In the genomic region with DNA sequence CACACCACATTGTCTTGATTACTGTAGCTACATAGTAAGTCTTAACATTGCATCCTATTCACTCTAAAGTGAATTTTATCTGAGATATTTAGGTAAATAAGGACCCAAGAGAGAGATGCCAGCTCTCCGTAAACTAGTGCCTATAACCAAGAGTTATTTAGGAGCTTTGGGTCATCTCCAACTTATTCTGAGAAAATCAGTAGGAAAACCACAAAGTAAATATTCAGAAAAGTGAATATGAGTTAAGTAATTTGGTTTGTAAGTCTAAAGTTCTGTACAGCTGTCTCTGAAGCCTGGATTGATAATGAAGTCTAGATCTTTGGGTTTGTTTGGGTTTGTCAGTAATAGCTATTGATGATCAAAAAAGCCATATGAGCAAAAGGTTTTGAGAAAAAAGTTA, we compare ENCODE assay signal across 1 cellular context.
TF ChIP-seq lines count a peak whose summit lies in the region.

No MANE protein-coding gene starts in this region.

TF ChIP-seq in HEK293, 187 proteins besides CTCF, POLR2A, EP300 and RAD21:
- TF ChIP-seq, protein P1, sequence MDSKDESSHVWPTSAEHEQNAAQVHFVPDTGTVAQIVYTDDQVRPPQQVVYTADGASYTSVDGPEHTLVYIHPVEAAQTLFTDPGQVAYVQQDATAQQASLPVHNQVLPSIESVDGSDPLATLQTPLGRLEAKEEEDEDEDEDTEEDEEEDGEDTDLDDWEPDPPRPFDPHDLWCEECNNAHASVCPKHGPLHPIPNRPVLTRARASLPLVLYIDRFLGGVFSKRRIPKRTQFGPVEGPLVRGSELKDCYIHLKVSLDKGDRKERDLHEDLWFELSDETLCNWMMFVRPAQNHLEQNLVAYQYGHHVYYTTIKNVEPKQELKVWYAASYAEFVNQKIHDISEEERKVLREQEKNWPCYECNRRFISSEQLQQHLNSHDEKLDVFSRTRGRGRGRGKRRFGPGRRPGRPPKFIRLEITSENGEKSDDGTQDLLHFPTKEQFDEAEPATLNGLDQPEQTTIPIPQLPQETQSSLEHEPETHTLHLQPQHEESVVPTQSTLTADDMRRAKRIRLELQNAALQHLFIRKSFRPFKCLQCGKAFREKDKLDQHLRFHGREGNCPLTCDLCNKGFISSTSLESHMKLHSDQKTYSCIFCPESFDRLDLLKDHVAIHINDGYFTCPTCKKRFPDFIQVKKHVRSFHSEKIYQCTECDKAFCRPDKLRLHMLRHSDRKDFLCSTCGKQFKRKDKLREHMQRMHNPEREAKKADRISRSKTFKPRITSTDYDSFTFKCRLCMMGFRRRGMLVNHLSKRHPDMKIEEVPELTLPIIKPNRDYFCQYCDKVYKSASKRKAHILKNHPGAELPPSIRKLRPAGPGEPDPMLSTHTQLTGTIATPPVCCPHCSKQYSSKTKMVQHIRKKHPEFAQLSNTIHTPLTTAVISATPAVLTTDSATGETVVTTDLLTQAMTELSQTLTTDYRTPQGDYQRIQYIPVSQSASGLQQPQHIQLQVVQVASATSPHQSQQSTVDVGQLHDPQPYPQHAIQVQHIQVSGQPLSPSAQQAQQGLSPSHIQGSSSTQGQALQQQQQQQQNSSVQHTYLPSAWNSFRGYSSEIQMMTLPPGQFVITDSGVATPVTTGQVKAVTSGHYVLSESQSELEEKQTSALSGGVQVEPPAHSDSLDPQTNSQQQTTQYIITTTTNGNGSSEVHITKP (tag by site-specific recombination; IDR thresholded peaks at IDR 0.05): no peak
- TF ChIP-seq, protein P2, sequence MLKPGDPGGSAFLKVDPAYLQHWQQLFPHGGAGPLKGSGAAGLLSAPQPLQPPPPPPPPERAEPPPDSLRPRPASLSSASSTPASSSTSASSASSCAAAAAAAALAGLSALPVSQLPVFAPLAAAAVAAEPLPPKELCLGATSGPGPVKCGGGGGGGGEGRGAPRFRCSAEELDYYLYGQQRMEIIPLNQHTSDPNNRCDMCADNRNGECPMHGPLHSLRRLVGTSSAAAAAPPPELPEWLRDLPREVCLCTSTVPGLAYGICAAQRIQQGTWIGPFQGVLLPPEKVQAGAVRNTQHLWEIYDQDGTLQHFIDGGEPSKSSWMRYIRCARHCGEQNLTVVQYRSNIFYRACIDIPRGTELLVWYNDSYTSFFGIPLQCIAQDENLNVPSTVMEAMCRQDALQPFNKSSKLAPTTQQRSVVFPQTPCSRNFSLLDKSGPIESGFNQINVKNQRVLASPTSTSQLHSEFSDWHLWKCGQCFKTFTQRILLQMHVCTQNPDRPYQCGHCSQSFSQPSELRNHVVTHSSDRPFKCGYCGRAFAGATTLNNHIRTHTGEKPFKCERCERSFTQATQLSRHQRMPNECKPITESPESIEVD (tag by site-specific recombination; IDR thresholded peaks at IDR 0.05): 0 out of 2 replicates have a peak, but pooled peaks have one; percentile 20
